ENCODE assay signal across 8 cellular contexts in genomic region chr1:156657161-156657970, GRCh38. TPM values are rescaled to one million over a fixed set of nuclear protein-coding genes. Genes with fewer than 3 reads are reported as not detected.
DNase-seq lines count a peak whose midpoint lies in the region; ATAC-seq and TF ChIP-seq lines count a peak whose summit lies in the region.

No MANE protein-coding gene starts in this region.

- peak overlapping the region; percentile 34 to 82 (median 66) for H3K27ac Mint-ChIP-seq in brain

- ATAC-seq in HG03045 (IDR thresholded peaks at IDR 0.05; ENCODE audit: unreplicated experiment), result no peak

- DNase-seq in GM10248 (ENCODE audit: extremely low spot score) (peak; percentile 82), NCI-H1092 treated with DMSO at 0.1 percent for 48 hours (lab: John Stamatoyannopoulos, UW) (peak; percentile 61), UCSD-AML1 (lab: John Stamatoyannopoulos, UW; ENCODE audit: unreplicated experiment) (peak; percentile 83), iPS-NIHi7 (ENCODE audit: extremely low spot score) (peak; percentile 83), globus pallidus (ENCODE audit: low spot score) (no peak)

- H3K27me3 Mint-ChIP-seq in brain, result peaks cover 38% of the 10 kb centered on the region

- POLR2A ChIA-PET in GM10248 (lab: Yijun Ruan, JAX), result no interaction called here

- peak overlapping the region in 4 of 7 experiments; percentile 3 to 24 (median 6) for H3K4me3 ChIP-seq in skin epidermis

- H3K4me3 Mint-ChIP-seq in brain, result peak overlapping the region; percentile 81 to 84 (median 82)

- peak; percentile 98 for TF ChIP-seq CTCF in GM10248 (IDR thresholded peaks at IDR 0.05; ENCODE audit: control extremely low read depth, extremely low read depth, low read depth, missing control alignments)
- TF ChIP-seq CTCF in brain (conservative IDR thresholded peaks at IDR 0.05), result peak; percentile 99

- no peaks in the 10 kb centered on the region for H3K36me3 Mint-ChIP-seq in brain

- peaks cover 61% of the 10 kb centered on the region for H3K4me1 Mint-ChIP-seq in brain

- H3K27ac ChIP-seq in skin epidermis, result no peak overlapping the region

- CTCF ChIA-PET in GM10248 (lab: Yijun Ruan, JAX), result interaction anchor here (1.0 to 14.2 kb wide), 17 partner anchors 9 to 234 kb away, joined by 3 to 431 read pairs (median 4); partner anchors contain the start of genes BCAN, CRABP2, HAPLN2 and ISG20L2

- peaks cover 0 to 14% (median 0%) of the 10 kb centered on the region in 5 experiments for H3K9me3 Mint-ChIP-seq in brain

RNA-seq across cellular contexts. Expression of gene BCAN, which starts 15.4 kb away (rescaled TPM):
- 81.5 TPM for polyA plus RNA-seq in brain (ENCODE audit: insufficient read depth, low read depth, low replicate concordance)

RNA-seq across cellular contexts. Expression of gene NES, which starts 19.8 kb away (rescaled TPM):
- 12.7 TPM for polyA plus RNA-seq in brain (ENCODE audit: insufficient read depth, low read depth, low replicate concordance)

RNA-seq across cellular contexts. Expression of gene HAPLN2, which starts 38.2 kb away (rescaled TPM):
- polyA plus RNA-seq in brain (ENCODE audit: insufficient read depth, low read depth, low replicate concordance), result 69.6 TPM

RNA-seq across cellular contexts. Expression of gene CRABP2, which starts 48.0 kb away (rescaled TPM):
- 10.5 TPM for polyA plus RNA-seq in brain (ENCODE audit: insufficient read depth, low read depth, low replicate concordance)

RNA-seq across cellular contexts. Expression of gene GPATCH4, which starts 56.1 kb away (rescaled TPM):
- 11.5 TPM for polyA plus RNA-seq in brain (ENCODE audit: insufficient read depth, low read depth, low replicate concordance)
